In the genomic region with DNA sequence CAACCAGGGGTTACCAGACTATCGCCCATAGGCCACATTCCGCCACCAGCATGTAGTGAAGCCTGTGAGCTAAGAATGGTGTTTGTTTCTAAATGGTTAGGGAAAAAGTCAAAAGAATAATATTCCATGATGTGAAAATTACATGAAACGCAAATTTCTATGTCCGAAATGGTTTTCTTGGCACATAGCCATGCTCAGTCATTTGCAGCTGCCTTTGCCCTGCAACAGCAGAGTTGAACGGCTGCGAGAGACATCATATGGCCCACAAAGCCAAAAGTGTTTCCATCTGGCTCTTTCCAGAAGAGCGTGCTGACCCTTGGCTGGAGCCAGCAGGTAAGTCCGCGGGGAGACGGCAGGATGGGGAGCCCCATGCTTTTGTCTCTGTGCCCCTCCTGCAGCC, we compare ENCODE assay signal across 15 cellular contexts.
"Had no signal": no experiment of that assay in that cellular context is flagged by ENCODE, and none has a peak within 500 bp of the region (broad histone marks: within the 10 kb centered on the region; RNA-seq: fewer than 3 reads in every experiment).

No MANE protein-coding gene starts in this region.

- DNase-seq: activated CD4-positive, alpha-beta T cell treated with anti-CD3 and anti-CD28 coated beads for 4 hours; activated CD8-positive, alpha-beta memory T cell treated with anti-CD3 and anti-CD28 coated beads, Interleukin-2, amount 50 U/mL, for 4 hours; activated CD8-positive, alpha-beta T cell treated with anti-CD3 and anti-CD28 coated beads for 36 hours; activated naive CD4-positive, alpha-beta T cell treated with Interleukin-2 at 50 U/mL for 16 hours; activated naive CD8-positive, alpha-beta T cell treated with anti-CD3 and anti-CD28 coated beads, Interleukin-2, amount 50 U/mL, for 24 hours; colonic mucosa; esophagus squamous epithelium; foreskin keratinocyte; heart left ventricle; islet precursor cell; pancreas; small intestine; transverse colon had no signal

- ATAC-seq: activated CD8-positive, alpha-beta T cell treated with anti-CD3 and anti-CD28 coated beads for 36 hours; activated naive CD8-positive, alpha-beta T cell treated with anti-CD3 and anti-CD28 coated beads, Interleukin-2, amount 50 U/mL, for 24 hours; foreskin keratinocyte; stimulated activated effector memory CD8-positive, alpha-beta T cell treated with anti-CD3 and anti-CD28 coated beads, Interleukin-12 subunit alpha, Interleukin-12 subunit beta, amount 100 ng/mL, for 72 hours had no signal

- H3K27ac ChIP-seq: ascending aorta, colonic mucosa, esophagus squamous epithelium, foreskin keratinocyte, heart left ventricle, pancreas, transverse colon had no signal
